In genomic region chr7:74424291-74424880, GRCh38 we compare ENCODE assay signal across 35 cellular contexts.
"Had no signal": no experiment of that assay in that cellular context is flagged by ENCODE, and none has a peak within 500 bp of the region (broad histone marks: within the 10 kb centered on the region; RNA-seq: fewer than 3 reads in every experiment).

No MANE protein-coding gene starts in this region.

- H3K27me3 ChIP-seq: ascending aorta, breast epithelium, cardiac muscle cell, dorsolateral prefrontal cortex, gastrocnemius medialis, heart left ventricle had no signal

- H3K4me3 Mint-ChIP-seq: activated B cell treated with CpG ODN at 0.5 μM for 24 hours; activated CD4-positive, alpha-beta memory T cell treated with anti-CD3 and anti-CD28 coated beads, Interleukin-2, amount 10 ng/mL, durations not matched to agents 7 days and 5 days; activated CD4-positive, alpha-beta T cell treated with anti-CD3 and anti-CD28 coated beads for 36 hours; activated CD4-positive, alpha-beta T cell treated with anti-CD3 and anti-CD28 coated beads, Interleukin-2, amount 10 ng/mL, durations not matched to agents 7 days and 5 days; activated naive CD4-positive, alpha-beta T cell treated with anti-CD3 and anti-CD28 coated beads, Interleukin-2, amount 10 ng/mL, durations not matched to agents 7 days and 5 days; activated naive CD8-positive, alpha-beta T cell treated with anti-CD3 and anti-CD28 coated beads, Interleukin-2, amount 10 ng/mL, durations not matched to agents 7 days and 5 days; activated T-cell treated with anti-CD3 and anti-CD28 coated beads, Interleukin-2, amount 50 U/mL, for 24 hours; activated T-cell treated with anti-CD3 and anti-CD28 coated beads, Interleukin-2, amount 50 U/mL, for 72 hours; brain; dendritic cell treated with granulocyte-macrophage colony-stimulating factor and Interleukin-4, amounts not matched to agents 40 ng/mL and 50 ng/mL, for 4 days; endodermal cell; T-helper 17 cell; T-helper 2 cell treated with Interferon-gamma antibody and Interleukin-4, amounts not matched to agents 5 μg/mL and 100 μg/mL, for 36 hours had no signal

- H3K4me3 ChIP-seq: ascending aorta, breast epithelium, cardiac muscle cell, coronary artery, dorsolateral prefrontal cortex, gastrocnemius medialis, heart left ventricle had no signal

- H3K36me3 ChIP-seq: ascending aorta, breast epithelium, cardiac muscle cell, gastrocnemius medialis, heart left ventricle, WERI-Rb-1 had no signal

- H3K27ac ChIP-seq: ascending aorta, breast epithelium, cardiac muscle cell, coronary artery, dorsolateral prefrontal cortex, gastrocnemius medialis, heart left ventricle, WERI-Rb-1 had no signal

- H3K9me3 Mint-ChIP-seq: activated B cell treated with CpG ODN at 0.5 μM for 24 hours; activated CD4-positive, alpha-beta memory T cell treated with anti-CD3 and anti-CD28 coated beads, Interleukin-2, amount 10 ng/mL, durations not matched to agents 7 days and 5 days; activated CD4-positive, alpha-beta T cell treated with anti-CD3 and anti-CD28 coated beads, Interleukin-2, amount 10 ng/mL, durations not matched to agents 7 days and 5 days; activated naive CD4-positive, alpha-beta T cell treated with anti-CD3 and anti-CD28 coated beads, Interleukin-2, amount 10 ng/mL, durations not matched to agents 7 days and 5 days; activated naive CD4-positive, alpha-beta T cell treated with anti-CD3 and anti-CD28 coated beads, Interleukin-2, amount 50 U/mL, for 72 hours; activated naive CD8-positive, alpha-beta T cell treated with anti-CD3 and anti-CD28 coated beads, Interleukin-2, amount 10 ng/mL, durations not matched to agents 7 days and 5 days; activated T-cell treated with anti-CD3 and anti-CD28 coated beads, Interleukin-2, amount 50 U/mL, for 24 hours; activated T-cell treated with anti-CD3 and anti-CD28 coated beads, Interleukin-2, amount 50 U/mL, for 72 hours; dendritic cell treated with granulocyte-macrophage colony-stimulating factor and Interleukin-4, amounts not matched to agents 40 ng/mL and 50 ng/mL, for 4 days; endodermal cell; T-helper 2 cell treated with Interferon-gamma antibody and Interleukin-4, amounts not matched to agents 5 μg/mL and 100 μg/mL, for 36 hours had no signal

- H3K27me3 Mint-ChIP-seq: activated B cell treated with CpG ODN at 0.5 μM for 24 hours; activated CD4-positive, alpha-beta memory T cell treated with anti-CD3 and anti-CD28 coated beads, Interleukin-2, amount 10 ng/mL, durations not matched to agents 7 days and 5 days; activated CD4-positive, alpha-beta T cell treated with anti-CD3 and anti-CD28 coated beads for 36 hours; activated T-cell treated with anti-CD3 and anti-CD28 coated beads, Interleukin-2, amount 50 U/mL, for 24 hours; brain; T-helper 17 cell had no signal

- H3K27ac Mint-ChIP-seq: activated B cell treated with CpG ODN at 0.5 μM for 24 hours; activated CD4-positive, alpha-beta memory T cell treated with anti-CD3 and anti-CD28 coated beads, Interleukin-2, amount 10 ng/mL, durations not matched to agents 7 days and 5 days; activated CD4-positive, alpha-beta T cell treated with anti-CD3 and anti-CD28 coated beads for 36 hours; activated CD4-positive, alpha-beta T cell treated with anti-CD3 and anti-CD28 coated beads, Interleukin-2, amount 10 ng/mL, durations not matched to agents 7 days and 5 days; activated naive CD4-positive, alpha-beta T cell treated with anti-CD3 and anti-CD28 coated beads, Interleukin-2, amount 10 ng/mL, durations not matched to agents 7 days and 5 days; activated naive CD4-positive, alpha-beta T cell treated with anti-CD3 and anti-CD28 coated beads, Interleukin-2, amount 50 U/mL, for 72 hours; activated naive CD8-positive, alpha-beta T cell treated with anti-CD3 and anti-CD28 coated beads, Interleukin-2, amount 10 ng/mL, durations not matched to agents 7 days and 5 days; activated T-cell treated with anti-CD3 and anti-CD28 coated beads, Interleukin-2, amount 50 U/mL, for 24 hours; activated T-cell treated with anti-CD3 and anti-CD28 coated beads, Interleukin-2, amount 50 U/mL, for 72 hours; brain; dendritic cell treated with granulocyte-macrophage colony-stimulating factor and Interleukin-4, amounts not matched to agents 40 ng/mL and 50 ng/mL, for 4 days; endodermal cell; T-helper 17 cell; T-helper 2 cell treated with Interferon-gamma antibody and Interleukin-4, amounts not matched to agents 5 μg/mL and 100 μg/mL, for 36 hours had no signal

- DNase-seq: activated B cell treated with CpG ODN at 0.5 μM for 24 hours; activated CD4-positive, alpha-beta memory T cell treated with anti-CD3 and anti-CD28 coated beads, Interleukin-2, amount 10 ng/mL, durations not matched to agents 7 days and 5 days; activated CD4-positive, alpha-beta T cell treated with anti-CD3 and anti-CD28 coated beads for 36 hours; activated CD4-positive, alpha-beta T cell treated with anti-CD3 and anti-CD28 coated beads, Interleukin-2, amount 10 ng/mL, durations not matched to agents 7 days and 5 days; activated CD4-positive, alpha-beta T cell treated with anti-CD3 and anti-CD28 coated beads, Interleukin-2, amount 50 U/mL, for 4 hours; activated CD8-positive, alpha-beta memory T cell treated with anti-CD3 and anti-CD28 coated beads, Interleukin-2, amount 50 U/mL, for 48 hours; activated gamma-delta T cell; activated naive CD4-positive, alpha-beta T cell; activated naive CD4-positive, alpha-beta T cell treated with anti-CD3 and anti-CD28 coated beads, Interleukin-2, amount 10 ng/mL, durations not matched to agents 7 days and 5 days; activated naive CD8-positive, alpha-beta T cell treated with anti-CD3 and anti-CD28 coated beads, Interleukin-2, amount 10 ng/mL, durations not matched to agents 7 days and 5 days; activated T-cell treated with anti-CD3 and anti-CD28 coated beads for 4 hours; activated T-cell treated with anti-CD3 and anti-CD28 coated beads, Interleukin-2, amount 50 U/mL, for 24 hours; activated T-cell treated with anti-CD3 and anti-CD28 coated beads, Interleukin-2, amount 50 U/mL, for 72 hours; central memory CD4-positive, alpha-beta T cell; cerebellar nuclear complex; dorsolateral prefrontal cortex; effector memory CD4-positive, alpha-beta T cell; endodermal cell; foreskin fibroblast; gastrocnemius medialis; glutamatergic neuron; T-helper 17 cell; T1000; WERI-Rb-1 had no signal

- H3K9me3 ChIP-seq: ascending aorta, breast epithelium, gastrocnemius medialis, heart left ventricle had no signal

- H3K4me1 Mint-ChIP-seq: activated B cell treated with CpG ODN at 0.5 μM for 24 hours; activated CD4-positive, alpha-beta memory T cell treated with anti-CD3 and anti-CD28 coated beads, Interleukin-2, amount 10 ng/mL, durations not matched to agents 7 days and 5 days; activated CD4-positive, alpha-beta T cell treated with anti-CD3 and anti-CD28 coated beads for 36 hours; activated CD4-positive, alpha-beta T cell treated with anti-CD3 and anti-CD28 coated beads, Interleukin-2, amount 10 ng/mL, durations not matched to agents 7 days and 5 days; activated naive CD4-positive, alpha-beta T cell treated with anti-CD3 and anti-CD28 coated beads, Interleukin-2, amount 10 ng/mL, durations not matched to agents 7 days and 5 days had no signal

- H3K36me3 Mint-ChIP-seq: activated naive CD4-positive, alpha-beta T cell treated with anti-CD3 and anti-CD28 coated beads, Interleukin-2, amount 10 ng/mL, durations not matched to agents 7 days and 5 days; activated naive CD4-positive, alpha-beta T cell treated with anti-CD3 and anti-CD28 coated beads, Interleukin-2, amount 50 U/mL, for 72 hours; activated naive CD8-positive, alpha-beta T cell treated with anti-CD3 and anti-CD28 coated beads, Interleukin-2, amount 10 ng/mL, durations not matched to agents 7 days and 5 days; brain had no signal

- H3K4me1 ChIP-seq: ascending aorta, breast epithelium had no signal

- ATAC-seq: activated CD4-positive, alpha-beta T cell treated with anti-CD3 and anti-CD28 coated beads for 36 hours; activated CD4-positive, CD25-positive, alpha-beta regulatory T cell treated with anti-CD3 and anti-CD28 coated beads, Interleukin-2, amount 50 U/mL, for 24 hours; activated naive CD4-positive, alpha-beta T cell treated with anti-CD3 and anti-CD28 coated beads, Interleukin-2, amount 50 U/mL, for 72 hours; activated T-cell treated with anti-CD3 and anti-CD28 coated beads, Interleukin-2, amount 50 U/mL, for 72 hours; esophagus mucosa; gastrocnemius medialis; heart left ventricle; T-helper 17 cell had no signal
